1 cellular context compared by ENCODE assay signal in the genomic region with DNA sequence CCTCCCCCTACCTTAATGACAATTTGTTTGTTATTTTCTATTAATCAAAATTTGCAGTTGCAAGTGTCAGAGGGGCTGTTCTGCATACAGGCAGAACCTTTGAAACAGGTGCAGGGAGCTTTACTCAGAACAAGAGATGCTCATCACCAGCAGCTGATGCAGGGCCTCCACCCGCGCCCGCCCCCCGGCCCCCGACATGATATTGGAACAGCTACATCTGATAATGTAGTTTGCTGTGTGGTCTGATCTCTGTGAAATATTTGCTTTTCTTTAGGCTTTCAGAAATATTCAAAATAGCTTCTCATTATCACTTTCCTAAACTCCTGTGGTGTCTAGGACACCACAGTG.
TF ChIP-seq lines count a peak whose summit lies in the region.

No MANE protein-coding gene starts in this region.

TF ChIP-seq in GM12878, 131 proteins besides CTCF, POLR2A, EP300 and RAD21 (continued from another document):
- TF ChIP-seq REST (IDR thresholded peaks at IDR 0.05; ENCODE audit: low read depth, low read length) (no peak), POU2F2 (IDR thresholded peaks at IDR 0.05; ENCODE audit: borderline replicate concordance, low read depth, low read length) (no peak), GABPA (IDR thresholded peaks at IDR 0.05; ENCODE audit: low read depth) (0 out of 2 replicates have a peak, but pooled peaks have one; percentile 15), NKRF (conservative IDR thresholded peaks at IDR 0.05) (no peak), SMAD1 (IDR thresholded peaks at IDR 0.05; ENCODE audit: low read depth, partially characterized antibody) (no peak), TCF7 (IDR thresholded peaks at IDR 0.05; ENCODE audit: borderline replicate concordance) (no peak; the same call in 1 of the 2 replicates), CREM (IDR thresholded peaks at IDR 0.05; ENCODE audit: low read depth) (peak; percentile 63), TCF3 (IDR thresholded peaks at IDR 0.05; ENCODE audit: borderline replicate concordance, insufficient read depth, low read depth, low read length) (peak; percentile 72; the same call in 1 of the 2 replicates), NFIC (IDR thresholded peaks at IDR 0.05; ENCODE audit: low read depth, low read length) (peak; percentile 67; the same call in 1 of the 2 replicates), HDAC2 (IDR thresholded peaks at IDR 0.05) (no peak), ZZZ3 (IDR thresholded peaks at IDR 0.05; ENCODE audit: control insufficient read depth, insufficient read length, low read depth) (no peak), RBBP5 (conservative IDR thresholded peaks at IDR 0.05) (no peak), TBL1XR1 (IDR thresholded peaks at IDR 0.05; ENCODE audit: low read depth, low read length) (no peak), TCF12 (IDR thresholded peaks at IDR 0.05; ENCODE audit: low read depth, low read length) (peak; percentile 70; the same call in 1 of the 2 replicates), DPF2 (IDR thresholded peaks at IDR 0.05) (no peak), HDGF (IDR thresholded peaks at IDR 0.05) (no peak), JUNB (IDR thresholded peaks at IDR 0.05) (peak; percentile 90), MEF2A (IDR thresholded peaks at IDR 0.05; ENCODE audit: insufficient read depth, low read depth, low read length) (0 out of 2 replicates have a peak, but pooled peaks have one; percentile 17), BCL3 (IDR thresholded peaks at IDR 0.05; ENCODE audit: borderline replicate concordance, insufficient read depth, low read depth, low read length, poor library complexity, severe bottlenecking) (peak; percentile 42), FOXM1 (IDR thresholded peaks at IDR 0.05; ENCODE audit: low read depth, low read length) (0 out of 2 replicates have a peak, but pooled peaks have one; percentile 50), STAT1 (conservative IDR thresholded peaks at IDR 0.05) (no peak), RELA (IDR thresholded peaks at IDR 0.05; ENCODE audit: borderline replicate concordance, partially characterized antibody) (no peak), CBX3 (IDR thresholded peaks at IDR 0.05; ENCODE audit: borderline replicate concordance, low read depth) (no peak)
- TF ChIP-seq, protein P1, sequence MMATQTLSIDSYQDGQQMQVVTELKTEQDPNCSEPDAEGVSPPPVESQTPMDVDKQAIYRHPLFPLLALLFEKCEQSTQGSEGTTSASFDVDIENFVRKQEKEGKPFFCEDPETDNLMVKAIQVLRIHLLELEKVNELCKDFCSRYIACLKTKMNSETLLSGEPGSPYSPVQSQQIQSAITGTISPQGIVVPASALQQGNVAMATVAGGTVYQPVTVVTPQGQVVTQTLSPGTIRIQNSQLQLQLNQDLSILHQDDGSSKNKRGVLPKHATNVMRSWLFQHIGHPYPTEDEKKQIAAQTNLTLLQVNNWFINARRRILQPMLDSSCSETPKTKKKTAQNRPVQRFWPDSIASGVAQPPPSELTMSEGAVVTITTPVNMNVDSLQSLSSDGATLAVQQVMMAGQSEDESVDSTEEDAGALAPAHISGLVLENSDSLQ (IDR thresholded peaks at IDR 0.05): no peak
TF ChIP-seq in GM12878: peak in this region for 12.
